In the genomic region with DNA sequence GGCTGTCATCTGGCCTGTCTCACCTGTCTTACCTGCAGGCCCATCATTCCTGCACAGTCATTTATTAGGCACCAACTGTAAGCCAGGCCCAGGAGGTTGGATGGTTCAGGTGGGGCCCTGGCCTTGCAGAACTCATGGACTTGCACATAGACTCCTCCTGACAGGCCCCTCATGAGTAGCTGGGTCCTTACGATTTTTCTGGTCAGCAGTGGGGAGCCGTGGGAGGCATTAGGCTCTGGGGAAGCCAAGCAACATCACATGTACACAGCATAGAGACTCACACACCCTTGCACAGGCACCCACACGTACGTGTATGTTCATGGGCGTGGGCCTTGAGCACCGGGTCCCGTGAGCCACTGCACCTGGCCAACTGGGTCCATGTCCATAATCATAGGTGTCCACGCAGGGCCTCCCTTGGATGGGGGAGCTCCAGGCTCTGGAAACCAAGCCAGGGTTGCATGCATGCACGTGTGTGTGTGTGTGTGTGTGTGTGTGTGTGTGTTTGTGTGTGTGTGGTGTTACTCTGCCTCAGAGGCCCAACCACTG, we compare ENCODE assay signal across 1 cellular context.
TF ChIP-seq lines count a peak whose summit lies in the region.

No MANE protein-coding gene starts in this region.

TF ChIP-seq in SK-N-SH, 30 proteins besides CTCF, POLR2A, EP300 and RAD21 (continued from another document):
- TF ChIP-seq, protein P1, sequence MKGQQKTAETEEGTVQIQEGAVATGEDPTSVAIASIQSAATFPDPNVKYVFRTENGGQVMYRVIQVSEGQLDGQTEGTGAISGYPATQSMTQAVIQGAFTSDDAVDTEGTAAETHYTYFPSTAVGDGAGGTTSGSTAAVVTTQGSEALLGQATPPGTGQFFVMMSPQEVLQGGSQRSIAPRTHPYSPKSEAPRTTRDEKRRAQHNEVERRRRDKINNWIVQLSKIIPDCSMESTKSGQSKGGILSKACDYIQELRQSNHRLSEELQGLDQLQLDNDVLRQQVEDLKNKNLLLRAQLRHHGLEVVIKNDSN (IDR thresholded peaks at IDR 0.05; ENCODE audit: borderline replicate concordance, low read depth) = no peak
- no peak for TF ChIP-seq GATA2 (CRISPR knock-in tag; IDR thresholded peaks at IDR 0.05)
- TF ChIP-seq GABPA (IDR thresholded peaks at IDR 0.05; ENCODE audit: low read depth) = no peak
- no peak for TF ChIP-seq IRF3 (IDR thresholded peaks at IDR 0.05; ENCODE audit: low read depth, low read length)
- no peak for TF ChIP-seq TAF1 (IDR thresholded peaks at IDR 0.05; ENCODE audit: borderline replicate concordance, low read depth, low read length)
- TF ChIP-seq MXI1 (IDR thresholded peaks at IDR 0.05; ENCODE audit: low read depth, low read length) = no peak
- no peak for TF ChIP-seq MEF2A (IDR thresholded peaks at IDR 0.05; ENCODE audit: borderline replicate concordance, low read depth)
- TF ChIP-seq SIN3A (IDR thresholded peaks at IDR 0.05; ENCODE audit: borderline replicate concordance, low read depth, low read length) = no peak
- TF ChIP-seq POLR2AphosphoS5 (IDR thresholded peaks at IDR 0.05; ENCODE audit: low read depth, low read length) = no peak
- no peak for TF ChIP-seq RFX5 (IDR thresholded peaks at IDR 0.05; ENCODE audit: low read length)
- no peak for TF ChIP-seq NFIC (IDR thresholded peaks at IDR 0.05; ENCODE audit: borderline replicate concordance)
- TF ChIP-seq EZH2phosphoT487 (IDR thresholded peaks at IDR 0.05; ENCODE audit: borderline replicate concordance, low read depth) = no peak
- TF ChIP-seq FOXM1 (IDR thresholded peaks at IDR 0.05; ENCODE audit: low read depth) = no peak
- TF ChIP-seq, protein P2, sequence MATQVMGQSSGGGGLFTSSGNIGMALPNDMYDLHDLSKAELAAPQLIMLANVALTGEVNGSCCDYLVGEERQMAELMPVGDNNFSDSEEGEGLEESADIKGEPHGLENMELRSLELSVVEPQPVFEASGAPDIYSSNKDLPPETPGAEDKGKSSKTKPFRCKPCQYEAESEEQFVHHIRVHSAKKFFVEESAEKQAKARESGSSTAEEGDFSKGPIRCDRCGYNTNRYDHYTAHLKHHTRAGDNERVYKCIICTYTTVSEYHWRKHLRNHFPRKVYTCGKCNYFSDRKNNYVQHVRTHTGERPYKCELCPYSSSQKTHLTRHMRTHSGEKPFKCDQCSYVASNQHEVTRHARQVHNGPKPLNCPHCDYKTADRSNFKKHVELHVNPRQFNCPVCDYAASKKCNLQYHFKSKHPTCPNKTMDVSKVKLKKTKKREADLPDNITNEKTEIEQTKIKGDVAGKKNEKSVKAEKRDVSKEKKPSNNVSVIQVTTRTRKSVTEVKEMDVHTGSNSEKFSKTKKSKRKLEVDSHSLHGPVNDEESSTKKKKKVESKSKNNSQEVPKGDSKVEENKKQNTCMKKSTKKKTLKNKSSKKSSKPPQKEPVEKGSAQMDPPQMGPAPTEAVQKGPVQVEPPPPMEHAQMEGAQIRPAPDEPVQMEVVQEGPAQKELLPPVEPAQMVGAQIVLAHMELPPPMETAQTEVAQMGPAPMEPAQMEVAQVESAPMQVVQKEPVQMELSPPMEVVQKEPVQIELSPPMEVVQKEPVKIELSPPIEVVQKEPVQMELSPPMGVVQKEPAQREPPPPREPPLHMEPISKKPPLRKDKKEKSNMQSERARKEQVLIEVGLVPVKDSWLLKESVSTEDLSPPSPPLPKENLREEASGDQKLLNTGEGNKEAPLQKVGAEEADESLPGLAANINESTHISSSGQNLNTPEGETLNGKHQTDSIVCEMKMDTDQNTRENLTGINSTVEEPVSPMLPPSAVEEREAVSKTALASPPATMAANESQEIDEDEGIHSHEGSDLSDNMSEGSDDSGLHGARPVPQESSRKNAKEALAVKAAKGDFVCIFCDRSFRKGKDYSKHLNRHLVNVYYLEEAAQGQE (IDR thresholded peaks at IDR 0.05; ENCODE audit: low read depth, low read length) = no peak
- no peak for TF ChIP-seq TCF12 (IDR thresholded peaks at IDR 0.05)
